15 cellular contexts compared by ENCODE assay signal in the genomic region with DNA sequence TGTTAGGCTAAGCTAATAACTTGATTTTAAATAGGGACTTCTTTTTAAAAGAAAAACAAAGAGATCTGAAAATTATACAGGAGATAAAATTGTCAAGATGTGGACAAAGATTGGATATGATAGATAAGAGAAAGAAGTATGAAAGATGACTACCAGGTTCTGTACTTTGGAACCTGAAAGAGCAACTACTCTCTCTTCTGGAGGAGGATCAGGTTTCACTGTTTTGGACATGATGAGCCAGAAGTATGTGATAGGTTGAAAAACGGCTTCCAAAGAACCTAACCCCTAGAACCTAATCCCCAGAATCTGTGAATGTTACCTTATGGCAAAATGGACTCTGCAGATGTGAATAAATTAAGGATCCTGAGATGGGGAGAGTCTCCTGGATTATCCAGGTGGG. TPM values are rescaled to one million over a fixed set of nuclear protein-coding genes. Genes with fewer than 3 reads are reported as not detected.
A peak's percentile ranks its signal among the peaks of the same experiment; 100 is the strongest.
DNase-seq lines count a peak whose midpoint lies in the region; ATAC-seq, FAIRE-seq and TF ChIP-seq lines count a peak whose summit lies in the region.
"Had no signal": no experiment of that assay in that cellular context is flagged by ENCODE, and none has a peak within 500 bp of the region (broad histone marks: within the 10 kb centered on the region; RNA-seq: fewer than 3 reads in every experiment).

No MANE protein-coding gene starts in this region.

- H3K79me2 ChIP-seq in GM23338 (replicated peaks; ENCODE audit: insufficient read depth) (peaks cover 67% of the 10 kb centered on the region), PC-3 (ENCODE audit: low read length) (peaks cover 80% of the 10 kb centered on the region)

- no peak overlapping the region for H3K4me3 Mint-ChIP-seq in GM23338

- no peak for TF ChIP-seq CTCF in A549 (IDR thresholded peaks at IDR 0.05)
- no peak for TF ChIP-seq CTCF in GM23338 (conservative IDR thresholded peaks at IDR 0.05; ENCODE audit: low read depth in 2 of 2)
- no peak for TF ChIP-seq CTCF in PC-3 (conservative IDR thresholded peaks at IDR 0.05; ENCODE audit: low read depth, low read length)
- TF ChIP-seq CTCF in transverse colon (IDR thresholded peaks at IDR 0.05), result no peak

- peak overlapping the region; percentile 44; the same call in 2 of the 3 replicates for H3K4me2 ChIP-seq in A549
- H3K4me2 ChIP-seq in GM23338, result no peak overlapping the region
- 0 out of 2 replicates have a peak overlapping the region, but pooled peaks have one; percentile 1 for H3K4me2 ChIP-seq in PC-3 (ENCODE audit: low read length)
- H3K4me2 ChIP-seq: BLaER1 had no signal

- H3K9me3 ChIP-seq in A549 (no peaks in the 10 kb centered on the region), PC-3 (ENCODE audit: low read length) (no peaks in the 10 kb centered on the region), transverse colon (no peaks in the 10 kb centered on the region)
- H3K9me3 ChIP-seq: adrenal gland, pancreas, stomach had no signal

- H4K20me1 ChIP-seq in GM23338 (replicated peaks; ENCODE audit: insufficient read depth), result 0 out of 2 replicates have a peak, but pooled peaks cover 5% of the 10 kb centered on the region
- H4K20me1 ChIP-seq in PC-3 (ENCODE audit: low read length), result no peaks in the 10 kb centered on the region

- 0 out of 2 replicates have a peak overlapping the region, but pooled peaks have one; percentile 30 for H3K27ac Mint-ChIP-seq in GM23338

- H3K27me3 ChIP-seq in GM23338 (ENCODE audit: insufficient read depth), result no peaks in the 10 kb centered on the region
- no peaks in the 10 kb centered on the region for H3K27me3 ChIP-seq in PC-3 (ENCODE audit: low read length)
- no peaks in the 10 kb centered on the region for H3K27me3 ChIP-seq in transverse colon
- H3K27me3 ChIP-seq: adrenal gland, BLaER1, dorsolateral prefrontal cortex, pancreas, stomach had no signal

- CTCF ChIA-PET in A549 (lab: Yijun Ruan, JAX) (interaction anchor here (1.3 to 2.9 kb wide), 2 partner anchors 19 to 26 kb away, joined by 3 to 9 read pairs; a partner anchor contains a TSS), PC-3 (lab: Charles Lee) (no interaction called here)

- BruUV-seq in PC-3 (replicated peaks; lab: Mats Ljungman, UMichigan), result no TSS peak

- WGBS in A549 (ENCODE audit: missing lambda C conversion rate), result 8% methylated on average over 1 of the region's 1 CpG
- 34 to 80% methylated on average over 1 of the region's 1 CpG for WGBS in transverse colon (ENCODE audit: low coverage in 1 of 2), 2 donors

- H3F3A ChIP-seq in GM23338 (replicated peaks; ENCODE audit: low read depth), result no peaks in the 10 kb centered on the region
- no peaks in the 10 kb centered on the region for H3F3A ChIP-seq in PC-3 (ENCODE audit: low read length, unreplicated experiment)

- intact Hi-C loops in PC-3 (cut with micrococcal nuclease), result no loop called here
- intact Hi-C loops in transverse colon (cut with DNase I; ENCODE audit: low total_unique reads), result no loop called here

- no peaks in the 10 kb centered on the region for H3K9me3 Mint-ChIP-seq in GM23338

- ATAC-seq in A549, result peak in 1 of 2 experiments; percentile 32; a peak in 1 of 6 replicates
- ATAC-seq in GM23338, result peak; percentile 45; the same call in 2 of the 3 replicates
- ATAC-seq in PC-3, result peak; percentile 84
- ATAC-seq in HG03571 (IDR thresholded peaks at IDR 0.05; ENCODE audit: unreplicated experiment), result no peak
- no peak for ATAC-seq in HG03439 (IDR thresholded peaks at IDR 0.05; ENCODE audit: unreplicated experiment)

- TF ChIP-seq POLR2A in A549 (IDR thresholded peaks at IDR 0.05; ENCODE audit: low read length) (no peak), transverse colon (IDR thresholded peaks at IDR 0.05) (no peak)

- no peak for TF ChIP-seq RAD21 in A549 (conservative IDR thresholded peaks at IDR 0.05 in 1 of 2, IDR thresholded peaks at IDR 0.05 in 1 of 2)

- TF ChIP-seq EP300 in A549 (IDR thresholded peaks at IDR 0.05) (no peak), transverse colon (IDR thresholded peaks at IDR 0.05; ENCODE audit: low read depth) (no peak)

- DNase-seq in A549 (ENCODE audit: low read depth in 1 of 2, low spot score in 1 of 2) (no peak), GM23338 (ENCODE audit: low spot score) (peak; percentile 32), PC-3 (peak; percentile 52), iris pigment epithelial cell (ENCODE audit: low read depth) (peak; percentile 65), NOMO-1 treated with DMSO at 0.1 percent for 48 hours (lab: John Stamatoyannopoulos, UW; ENCODE audit: unreplicated experiment) (no peak), transverse colon (no peak)
- DNase-seq: adrenal gland; dorsolateral prefrontal cortex; NCI-H1105 treated with DMSO at 0.1 percent for 48 hours; pancreas; stimulated activated CD4-positive, alpha-beta T cell treated with anti-CD3 and anti-CD28 coated beads, Interleukin-4, amount 100 ng/mL, for 1 hour; stomach had no signal

- H3K4me1 ChIP-seq in A549, result peaks cover 19% of the 10 kb centered on the region
- H3K4me1 ChIP-seq in GM23338 (ENCODE audit: insufficient read depth), result peaks cover 17% of the 10 kb centered on the region
- peaks cover 10% of the 10 kb centered on the region for H3K4me1 ChIP-seq in PC-3 (ENCODE audit: insufficient read depth, low read length)
- peaks cover 20 to 74% (median 35%) of the 10 kb centered on the region in 4 donors for H3K4me1 ChIP-seq in transverse colon

- no peak overlapping the region for H3K9ac ChIP-seq in PC-3 (ENCODE audit: low read length)
- H3K9ac ChIP-seq: BLaER1 had no signal

- no peaks in the 10 kb centered on the region for H3K27me3 Mint-ChIP-seq in GM23338 (ENCODE audit: insufficient read depth, low read depth, poor library complexity)

- peaks cover 19% of the 10 kb centered on the region for H3K4me1 Mint-ChIP-seq in GM23338

- H3K4me3 ChIP-seq in A549, result no peak overlapping the region
- no peak overlapping the region for H3K4me3 ChIP-seq in GM23338
- H3K4me3 ChIP-seq in PC-3 (ENCODE audit: low read length), result no peak overlapping the region
- no peak overlapping the region for H3K4me3 ChIP-seq in transverse colon
- H3K4me3 ChIP-seq: adrenal gland, BLaER1, dorsolateral prefrontal cortex, pancreas, stomach had no signal

- no peak overlapping the region for H2AFZ ChIP-seq in GM23338
- H2AFZ ChIP-seq in PC-3 (ENCODE audit: low read length), result no peak overlapping the region

- in situ Hi-C loops in transverse colon (cut with MboI; ENCODE audit: low pct_ligation_motif_present in 1 of 4, low pct_unique_long_range_greater_than_20kb in 1 of 4, low sequenced_read_pairs in 3 of 4), result no loop called here

- H3K27ac ChIP-seq in A549 (no peak overlapping the region), GM23338 (ENCODE audit: low read depth) (no peak overlapping the region), PC-3 (ENCODE audit: low read length) (no peak overlapping the region), transverse colon (no peak overlapping the region)
- H3K27ac ChIP-seq: adrenal gland, BLaER1, dorsolateral prefrontal cortex, pancreas had no signal

- POLR2A ChIA-PET in A549 (lab: Yijun Ruan, JAX) (interaction anchor here (0.6 kb wide), 1 partner anchor 781 kb away, joined by 3 read pairs; no protein-coding TSS in a partner anchor), PC-3 (lab: Charles Lee; ENCODE audit: unreplicated experiment) (no interaction called here)

- H3K36me3 ChIP-seq in GM23338 (ENCODE audit: insufficient read depth), result no peaks in the 10 kb centered on the region
- H3K36me3 ChIP-seq in PC-3 (ENCODE audit: low read depth, low read length), result no peaks in the 10 kb centered on the region
- no peaks in the 10 kb centered on the region for H3K36me3 ChIP-seq in transverse colon
- H3K36me3 ChIP-seq: adrenal gland, pancreas, stomach had no signal

- H3K9me2 ChIP-seq in GM23338 (ENCODE audit: insufficient read depth), result no peaks in the 10 kb centered on the region
- H3K9me2 ChIP-seq in PC-3 (replicated peaks; ENCODE audit: low read length), result no peaks in the 10 kb centered on the region

- FAIRE-seq in A549 (lab: Jason Lieb, UNC), result no peak
- FAIRE-seq: pancreas had no signal

- no peaks in the 10 kb centered on the region for H3K36me3 Mint-ChIP-seq in GM23338 (ENCODE audit: low read depth)

TF ChIP-seq in A549, 52 proteins besides CTCF, POLR2A, EP300 and RAD21 (continues in another document):
- TF ChIP-seq TP53 (CRISPR knock-in tag; IDR thresholded peaks at IDR 0.05), result no peak

TF ChIP-seq in GM23338, 12 proteins besides CTCF, POLR2A, EP300 and RAD21 (continues in another document):
- TF ChIP-seq CREB1 (CRISPR knock-in tag; IDR thresholded peaks at IDR 0.05; ENCODE audit: low read depth), result no peak

RNA-seq across cellular contexts. Expression of a gene that starts 26.2 kb away (rescaled TPM):
- polyA plus RNA-seq in A549 (2011; rRNA removed) (8.8 and 9.7 TPM in 2 replicates), A549 (2017; fragmentation: RNase III; extraction: RNeasy Plus Mini Kit Qiagen cat#74134 plus additional on column Dnase treatment) (2.9 to 3.0 TPM (median 2.9 TPM) in 3 replicates), GM23338 (2016; fragmentation: Nextera tagmentation; extraction: Ambion mirVana) (17.4 and 18.9 TPM in 2 replicates)
- 1.8 and 2.4 TPM in 2 replicates for polyA plus RNA-seq in A549 (2012; cell fraction: cytosol; rRNA removed)
- polyA plus RNA-seq in A549 (2012; cell fraction: nucleus; rRNA removed), result 1.9 and 2.1 TPM in 2 replicates
- 8.0 and 9.0 TPM in 2 replicates for polyA minus RNA-seq in A549 (2011; rRNA and poly(A)+ RNA removed)
- total RNA-seq in GM23338 (2014; rRNA removed; shearing (Covaris generic)), result 15.4 and 29.9 TPM in 2 replicates
- total RNA-seq in PC-3 (2014; rRNA removed) (8.4 and 11.7 TPM in 2 replicates), transverse colon (10 to 100 TPM; 26.6 to 42.7 (median 31.8) TPM)

RNA-seq across cellular contexts. Expression of a gene that starts 26.8 kb away (rescaled TPM):
- polyA plus RNA-seq in A549 (2011; rRNA removed), result 11.9 and 17.0 TPM in 2 replicates
- polyA plus RNA-seq in A549 (2012; cell fraction: cytosol; rRNA removed), result 6.3 and 6.8 TPM in 2 replicates
- 6.5 and 10.2 TPM in 2 replicates for polyA plus RNA-seq in A549 (2012; cell fraction: nucleus; rRNA removed)
- 13.7 to 17.1 TPM (median 15.8 TPM) in 3 replicates for polyA plus RNA-seq in A549 (2017; fragmentation: RNase III; extraction: RNeasy Plus Mini Kit Qiagen cat#74134 plus additional on column Dnase treatment)
- 9.5 and 11.7 TPM in 2 replicates for polyA minus RNA-seq in A549 (2011; rRNA and poly(A)+ RNA removed)
- 21.6 and 24.5 TPM in 2 replicates for total RNA-seq in GM23338 (2014; rRNA removed; shearing (Covaris generic))
- 18.7 and 19.1 TPM in 2 replicates for polyA plus RNA-seq in GM23338 (2016; fragmentation: Nextera tagmentation; extraction: Ambion mirVana)
- 23.4 and 27.3 TPM in 2 replicates for total RNA-seq in PC-3 (2014; rRNA removed)
- total RNA-seq in transverse colon, result 10 to 100 TPM in 2 of 4 donors, 1 to 10 TPM in 2; 1.5 to 17.8 (median 6.9) TPM

Comparison
In these comparisons a context has a peak if more than half of its experiments do, and no peak if none do; other contexts are left out.
1. ATAC-seq: peak in GM23338 (single experiment) and PC-3 (single experiment); none in HG03571 (single experiment) and HG03439 (single experiment).
2. DNase-seq: peak in GM23338 (single experiment), PC-3 (single experiment) and iris pigment epithelial cell (single experiment); none in A549 (0 of 2), NOMO-1 treated with DMSO at 0.1 percent for 48 hours (single experiment) and transverse colon (single experiment).